Comparison of ENCODE assay signal across 10 cellular contexts in genomic region chr9:93680445-93681315, GRCh38.
A peak's percentile ranks its signal among the peaks of the same experiment; 100 is the strongest.
DNase-seq lines count a peak whose midpoint lies in the region; ATAC-seq, FAIRE-seq and TF ChIP-seq lines count a peak whose summit lies in the region.
"Had no signal": no experiment of that assay in that cellular context is flagged by ENCODE, and none has a peak within 500 bp of the region (broad histone marks: within the 10 kb centered on the region; RNA-seq: fewer than 3 reads in every experiment).

No MANE protein-coding gene starts in this region.

- peaks cover 19% of the 10 kb centered on the region for H3K4me1 ChIP-seq in HepG2 (ENCODE audit: insufficient read depth, low read length)
- no peaks in the 10 kb centered on the region for H3K4me1 ChIP-seq in uterus

- DNase-seq in stimulated activated CD4-positive, alpha-beta T cell treated with anti-CD3 and anti-CD28 coated beads, Interleukin-1b, Interleukin-23, amount 100 ng/mL, for 48 hours, result peak; percentile 0
- DNase-seq in stimulated activated CD4-positive, alpha-beta T cell treated with anti-CD3 and anti-CD28 coated beads, Interleukin-4, amount 100 ng/mL, for 1 hour, result no peak
- peak; percentile 11 for DNase-seq in activated CD8-positive, alpha-beta memory T cell treated with anti-CD3 and anti-CD28 coated beads, Interleukin-2, amount 50 U/mL, for 4 hours
- DNase-seq in HepG2 (ENCODE audit: low spot score), result no peak
- DNase-seq in uterus, result peak; percentile 9 to 11
- no peak for DNase-seq in MV-4-11 (lab: John Stamatoyannopoulos, UW)
- DNase-seq in DMS79 treated with DMSO at 0.1 percent for 48 hours (lab: John Stamatoyannopoulos, UW), result no peak

- intact Hi-C loops in HepG2 (cut with micrococcal nuclease; ENCODE audit: unreplicated experiment), result no loop called here
- intact Hi-C loops in uterus (cut with DNase I; ENCODE audit: low total_unique reads), result loop anchor here (10.0 kb wide), 1 partner anchor 284 kb away; no protein-coding TSS in a partner anchor

- 59% methylated on average over 4 of the region's 18 CpGs for WGBS in HepG2 (ENCODE audit: low lambda C conversion rate)

- H4K20me1 ChIP-seq in HepG2 (ENCODE audit: insufficient read depth, low read length), result no peaks in the 10 kb centered on the region

- CTCF ChIA-PET in HepG2 (lab: Yijun Ruan, JAX; ENCODE audit: low intra/inter-chr PET ratio, low total read pairs), result interaction anchor here (2.3 kb wide), 1 partner anchor 322 kb away, joined by 7 read pairs; no protein-coding TSS in a partner anchor

- 0 out of 5 replicates have a peak, but pooled peaks cover 0 to 1% of the 10 kb centered on the region in 2 experiments for H3K27me3 ChIP-seq in HepG2 (ENCODE audit: control insufficient read depth in 1 of 2, insufficient read depth in 2 of 2, low read length in 2 of 2)
- H3K27me3 ChIP-seq in uterus, result no peaks in the 10 kb centered on the region
- H3K27me3 ChIP-seq: body of pancreas had no signal

- BruUV-seq in HepG2 (replicated peaks; lab: Mats Ljungman, UMichigan), result no TSS peak

- H3K27ac ChIP-seq in HepG2 (ENCODE audit: extremely low read length, insufficient read depth, low read length) (no peak overlapping the region), uterus (no peak overlapping the region)
- H3K27ac ChIP-seq: body of pancreas had no signal

- H3K4me2 ChIP-seq in HepG2 (ENCODE audit: low read depth, low read length), result peak overlapping the region; percentile 69

- H3K9ac ChIP-seq in HepG2 (ENCODE audit: insufficient read depth, low read depth, low read length), result peak overlapping the region; percentile 13; the same call in 1 of the 2 replicates

- no peak overlapping the region for H2AFZ ChIP-seq in HepG2 (ENCODE audit: low read length)

- POLR2A ChIA-PET in HepG2 (lab: Yijun Ruan, JAX), result no interaction called here

- no peak for FAIRE-seq in HepG2 (lab: Jason Lieb, UNC)
- FAIRE-seq: frontal cortex had no signal

- H3K4me3 ChIP-seq in HepG2 (replicated peaks in 1 of 3; ENCODE audit: insufficient read depth in 1 of 3, low read depth in 2 of 3, low read length in 3 of 3), result peak overlapping the region in 1 of 3 experiments; percentile 62; a peak in 2 of 6 replicates
- H3K4me3 ChIP-seq in uterus, result no peak overlapping the region
- H3K4me3 ChIP-seq: body of pancreas had no signal

- no peak for TF ChIP-seq RAD21 in HepG2 (CRISPR knock-in tag; IDR thresholded peaks at IDR 0.05)

- TF ChIP-seq EP300 in HepG2 (IDR thresholded peaks at IDR 0.05; ENCODE audit: low read depth in 2 of 2, low read length in 2 of 2) (no peak), HepG2 (CRISPR knock-in tag; IDR thresholded peaks at IDR 0.05; ENCODE audit: borderline replicate concordance) (no peak)

- in situ Hi-C loops in HepG2 (cut with HindIII; ENCODE audit: extremely low pct_ligation_motif_present, low pct_unique_long_range_greater_than_20kb), result loop anchor here (5.0 kb wide), 1 partner anchor 282 kb away; no protein-coding TSS in a partner anchor

- ATAC-seq in HepG2 (peak; percentile 10), HG02884 (IDR thresholded peaks at IDR 0.05; ENCODE audit: unreplicated experiment) (no peak)
- ATAC-seq: body of pancreas had no signal

- no peak for TF ChIP-seq POLR2A in HepG2 (IDR thresholded peaks at IDR 0.05; ENCODE audit: insufficient read depth in 1 of 2, low read depth in 2 of 2, low read length in 2 of 2)
- no peak for TF ChIP-seq POLR2A in uterus (IDR thresholded peaks at IDR 0.05)

- peak; percentile 27; the same call in 1 of the 2 replicates for TF ChIP-seq CTCF in HepG2 (CRISPR knock-in tag; IDR thresholded peaks at IDR 0.05)
- TF ChIP-seq CTCF in uterus (IDR thresholded peaks at IDR 0.05), result no peak

- H3K36me3 ChIP-seq in HepG2 (replicated peaks in 1 of 2; ENCODE audit: control insufficient read depth in 1 of 2, insufficient read depth in 2 of 2, low read length in 2 of 2) (peaks cover 0 to 1% of the 10 kb centered on the region in 2 experiments; a peak in 1 of 5 replicates), uterus (no peaks in the 10 kb centered on the region)

- H3K9me3 ChIP-seq in HepG2 (ENCODE audit: low read length) (no peaks in the 10 kb centered on the region), uterus (no peaks in the 10 kb centered on the region)
- H3K9me3 ChIP-seq: body of pancreas had no signal

- H3K79me2 ChIP-seq in HepG2 (ENCODE audit: insufficient read depth, low read length), result no peaks in the 10 kb centered on the region

TF ChIP-seq in HepG2, 621 proteins besides CTCF, POLR2A, EP300 and RAD21:
- TF ChIP-seq HNRNPL (IDR thresholded peaks at IDR 0.05; ENCODE audit: low read depth, low read length) (peak; percentile 81; the same call in 1 of the 2 replicates), SP1 (IDR thresholded peaks at IDR 0.05) (no peak), SP1 (CRISPR knock-in tag; IDR thresholded peaks at IDR 0.05) (no peak), ZFP90 (CRISPR knock-in tag; IDR thresholded peaks at IDR 0.05; ENCODE audit: borderline replicate concordance) (no peak)

Comparison
In these comparisons a context has a peak if more than half of its experiments do, and no peak if none do; other contexts are left out.
1. DNase-seq: peak in stimulated activated CD4-positive, alpha-beta T cell treated with anti-CD3 and anti-CD28 coated beads, Interleukin-1b, Interleukin-23, amount 100 ng/mL, for 48 hours (single experiment), activated CD8-positive, alpha-beta memory T cell treated with anti-CD3 and anti-CD28 coated beads, Interleukin-2, amount 50 U/mL, for 4 hours (single experiment) and uterus (2 of 2); none in stimulated activated CD4-positive, alpha-beta T cell treated with anti-CD3 and anti-CD28 coated beads, Interleukin-4, amount 100 ng/mL, for 1 hour (single experiment), HepG2 (single experiment), MV-4-11 (single experiment) and DMS79 treated with DMSO at 0.1 percent for 48 hours (single experiment).